2 cellular contexts compared by ENCODE assay signal in the genomic region with DNA sequence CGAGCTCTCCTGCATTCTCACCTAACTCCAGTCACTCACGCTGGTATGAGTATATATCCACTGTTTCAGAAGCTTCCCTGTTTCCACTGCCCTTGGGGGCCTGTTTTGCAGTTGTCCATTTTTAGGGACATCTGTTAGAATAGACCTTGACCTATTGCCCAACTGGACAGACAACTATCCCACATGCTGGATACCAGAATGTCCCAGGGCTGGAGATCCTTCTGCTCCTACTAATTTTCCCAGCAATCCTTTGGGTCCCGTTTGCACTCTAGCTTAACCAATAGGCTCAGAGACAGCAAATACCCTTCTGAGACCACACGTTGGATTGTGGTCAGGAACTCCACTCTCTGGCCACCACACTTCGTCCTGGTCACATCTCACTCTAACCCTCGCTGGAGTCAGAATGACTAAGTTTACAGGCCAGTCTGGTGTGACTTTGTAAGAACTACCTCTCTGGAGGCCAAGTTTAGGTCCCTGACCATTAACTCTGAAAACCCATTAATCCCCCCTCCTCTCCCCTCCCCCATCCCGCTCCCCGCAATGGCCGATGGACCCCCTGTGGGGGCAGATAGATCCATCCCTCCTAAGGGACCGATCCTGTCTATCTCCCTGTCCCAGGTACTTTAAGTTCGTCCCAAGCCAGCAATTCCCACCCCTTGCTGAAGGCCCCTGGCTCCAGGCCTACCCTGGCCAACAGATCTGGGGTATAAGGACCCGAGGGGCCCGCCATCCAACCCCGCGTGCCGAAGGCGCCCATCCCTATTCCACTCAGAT.
A peak's percentile ranks its signal among the peaks of the same experiment; 100 is the strongest.
TF ChIP-seq lines count a peak whose summit lies in the region.

No MANE protein-coding gene starts in this region.

TF ChIP-seq in IMR-90, 13 proteins besides CTCF, POLR2A, EP300 and RAD21:
- TF ChIP-seq RFX5 (IDR thresholded peaks at IDR 0.05; ENCODE audit: low read depth, low read length) = no peak
- no peak for TF ChIP-seq USF2 (IDR thresholded peaks at IDR 0.05; ENCODE audit: low read depth, low read length)
- no peak for TF ChIP-seq MAZ (IDR thresholded peaks at IDR 0.05; ENCODE audit: borderline replicate concordance, low read depth, low read length)
- no peak for TF ChIP-seq FOS (IDR thresholded peaks at IDR 0.05; ENCODE audit: low read depth, low read length)
- peak; percentile 28; the same call in 1 of the 2 replicates for TF ChIP-seq CEBPB (IDR thresholded peaks at IDR 0.05; ENCODE audit: low read depth, low read length)

TF ChIP-seq in GM12878, 131 proteins besides CTCF, POLR2A, EP300 and RAD21:
- peak; percentile 52 for TF ChIP-seq PAX5 (IDR thresholded peaks at IDR 0.05; ENCODE audit: borderline replicate concordance, low read depth, low read length)
- peak; percentile 59; the same call in 1 of the 2 replicates for TF ChIP-seq MLLT1 (IDR thresholded peaks at IDR 0.05)
- TF ChIP-seq IRF4 (IDR thresholded peaks at IDR 0.05; ENCODE audit: low read depth, low read length) = no peak
- peak; percentile 19; the same call in 1 of the 2 replicates for TF ChIP-seq MTA2 (IDR thresholded peaks at IDR 0.05; ENCODE audit: low read depth)
- TF ChIP-seq BCL11A (IDR thresholded peaks at IDR 0.05; ENCODE audit: low read depth, low read length) = peak; percentile 37; the same call in 1 of the 2 replicates
- peak; percentile 10 for TF ChIP-seq POLR2AphosphoS2 (IDR thresholded peaks at IDR 0.05; ENCODE audit: low read depth, low read length)
- TF ChIP-seq IKZF2 (IDR thresholded peaks at IDR 0.05) = peak; percentile 39 to 44; a peak in 3 of 4 replicates
- peak; percentile 38; the same call in 1 of the 2 replicates for TF ChIP-seq CHD2 (IDR thresholded peaks at IDR 0.05; ENCODE audit: borderline replicate concordance, low read depth, low read length)
- TF ChIP-seq ZNF274 (IDR thresholded peaks at IDR 0.05; ENCODE audit: insufficient read depth, insufficient read length) = no peak
- 0 out of 2 replicates have a peak, but pooled peaks have one; percentile 33 for TF ChIP-seq YY1 (IDR thresholded peaks at IDR 0.05; ENCODE audit: low read depth, low read length)
- peak; percentile 26 for TF ChIP-seq SMAD1 (IDR thresholded peaks at IDR 0.05; ENCODE audit: low read depth, partially characterized antibody)
- no peak for TF ChIP-seq NR2C1 (IDR thresholded peaks at IDR 0.05)
- TF ChIP-seq MYB (IDR thresholded peaks at IDR 0.05; ENCODE audit: borderline replicate concordance, low read depth, low read length) = peak; percentile 29; the same call in 1 of the 2 replicates
- TF ChIP-seq MTA3 (IDR thresholded peaks at IDR 0.05; ENCODE audit: borderline replicate concordance, low read length) = 0 out of 2 replicates have a peak, but pooled peaks have one; percentile 50
- no peak for TF ChIP-seq RB1 (IDR thresholded peaks at IDR 0.05; ENCODE audit: borderline replicate concordance)
- TF ChIP-seq PRDM15 (CRISPR knock-in tag; IDR thresholded peaks at IDR 0.05) = peak; percentile 56; the same call in 1 of the 2 replicates
- TF ChIP-seq BACH1 (IDR thresholded peaks at IDR 0.05; ENCODE audit: borderline replicate concordance) = peak; percentile 92
- no peak for TF ChIP-seq TAF1 (IDR thresholded peaks at IDR 0.05; ENCODE audit: borderline replicate concordance, low read depth, low read length)
- TF ChIP-seq BMI1 (IDR thresholded peaks at IDR 0.05; ENCODE audit: borderline replicate concordance) = peak; percentile 64; the same call in 1 of the 2 replicates
- TF ChIP-seq MEF2A (IDR thresholded peaks at IDR 0.05; ENCODE audit: insufficient read depth, low read depth, low read length) = no peak
- TF ChIP-seq SMAD5 (IDR thresholded peaks at IDR 0.05; ENCODE audit: low read depth) = peak; percentile 9; the same call in 1 of the 2 replicates
- TF ChIP-seq HDAC2 (IDR thresholded peaks at IDR 0.05) = no peak
- no peak for TF ChIP-seq SRF (IDR thresholded peaks at IDR 0.05; ENCODE audit: low read depth in 2 of 2, low read length in 2 of 2)
- TF ChIP-seq POLR2AphosphoS5 (IDR thresholded peaks at IDR 0.05; ENCODE audit: low read length) = peak; percentile 77
